Comparison of ENCODE assay signal across 14 cellular contexts in the genomic region with DNA sequence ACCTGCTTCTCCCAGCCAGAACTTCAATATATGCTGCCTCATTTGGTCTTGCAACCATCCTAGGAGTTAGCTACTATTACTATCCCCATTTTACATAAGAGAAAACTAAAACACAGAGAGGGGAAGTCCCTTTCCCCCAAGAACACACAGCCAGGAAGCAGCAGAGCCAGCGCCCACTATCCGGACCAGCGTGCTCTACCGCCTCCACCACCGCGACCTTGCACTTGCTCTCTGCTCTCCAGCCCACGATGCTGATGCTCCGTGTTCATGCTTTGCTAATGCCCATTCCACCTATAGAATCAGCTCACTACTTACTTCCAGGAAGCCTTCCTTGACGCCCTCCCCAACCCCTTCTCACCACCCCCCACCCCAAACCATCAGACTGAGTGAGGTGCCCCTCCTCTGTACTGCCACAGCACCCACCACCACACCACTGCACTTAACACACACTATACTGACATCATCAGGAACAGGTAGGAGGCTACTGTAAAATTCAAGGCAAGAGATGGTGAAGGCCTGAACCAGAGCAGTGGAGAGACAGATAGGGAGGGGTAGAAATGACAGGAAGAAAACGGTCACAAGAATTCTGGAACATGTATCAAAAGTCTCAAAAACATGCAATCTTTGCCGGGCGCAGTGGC. TPM values are rescaled to one million over a fixed set of nuclear protein-coding genes. Genes with fewer than 3 reads are reported as not detected.
DNase-seq lines count a peak whose midpoint lies in the region; ATAC-seq and TF ChIP-seq lines count a peak whose summit lies in the region.
"Had no signal": no experiment of that assay in that cellular context is flagged by ENCODE, and none has a peak within 500 bp of the region (broad histone marks: within the 10 kb centered on the region; RNA-seq: fewer than 3 reads in every experiment).

No MANE protein-coding gene starts in this region.

- no peak overlapping the region for H4K12ac ChIP-seq in trophoblast cell (ENCODE audit: low read depth, low read length)

- no peak overlapping the region for H4K8ac ChIP-seq in trophoblast cell (ENCODE audit: low read depth, low read length)

- H3K9me3 ChIP-seq in trophoblast cell (ENCODE audit: insufficient read depth, low read depth, low read length) (no peaks in the 10 kb centered on the region), PC-3 (ENCODE audit: low read length) (no peaks in the 10 kb centered on the region)
- H3K9me3 ChIP-seq: esophagus muscularis mucosa, uterus had no signal

- H2BK120ac ChIP-seq in trophoblast cell (ENCODE audit: insufficient read depth, low read length, poor library complexity): no peak overlapping the region

- H2BK12ac ChIP-seq in trophoblast cell (ENCODE audit: low read length): no peak overlapping the region

- H3K4me3 Mint-ChIP-seq in activated T-helper 17 cell treated with anti-CD3 and anti-CD28 coated beads, Interleukin-2, amount 50 U/mL, for 72 hours: peak overlapping the region; percentile 60

- CTCF ChIA-PET in PC-3 (lab: Charles Lee): interaction anchor here (0.7 kb wide), 2 partner anchors 37 to 409 kb away, joined by 3 to 6 read pairs; no protein-coding TSS in a partner anchor

- H3K9me2 ChIP-seq in PC-3 (replicated peaks; ENCODE audit: low read length): no peaks in the 10 kb centered on the region

- H3K4me2 ChIP-seq in trophoblast cell (ENCODE audit: low read length) (no peak overlapping the region), PC-3 (ENCODE audit: low read length) (no peak overlapping the region)

- intact Hi-C loops in PC-3 (cut with micrococcal nuclease): no loop called here

- H4K91ac ChIP-seq in trophoblast cell (ENCODE audit: low read depth, low read length): no peak overlapping the region

- no peak overlapping the region for H3K18ac ChIP-seq in trophoblast cell (ENCODE audit: low read length)

- WGBS in trophoblast cell (ENCODE audit: extremely low coverage, insufficient coverage, insufficient read length): no CpG with 5 or more reads among the region's 12 CpGs

- no peak for TF ChIP-seq CTCF in PC-3 (conservative IDR thresholded peaks at IDR 0.05; ENCODE audit: low read depth, low read length)

- no peaks in the 10 kb centered on the region for H3F3A ChIP-seq in PC-3 (ENCODE audit: low read length, unreplicated experiment)

- H3K4me1 ChIP-seq in trophoblast cell (ENCODE audit: control insufficient read depth in 1 of 2, insufficient read depth in 2 of 2, low read length in 2 of 2) (no peaks in the 10 kb centered on the region), PC-3 (ENCODE audit: insufficient read depth, low read length) (no peaks in the 10 kb centered on the region)
- H3K4me1 ChIP-seq: uterus had no signal

- no peaks in the 10 kb centered on the region for H3K36me3 Mint-ChIP-seq in activated T-helper 17 cell treated with anti-CD3 and anti-CD28 coated beads, Interleukin-2, amount 50 U/mL, for 72 hours (ENCODE audit: low read depth)

- H3K36me3 ChIP-seq in trophoblast cell (ENCODE audit: control insufficient read depth in 1 of 2, insufficient read depth in 2 of 2, low read length in 2 of 2): peaks cover 0 to 2% of the 10 kb centered on the region in 2 experiments
- no peaks in the 10 kb centered on the region for H3K36me3 ChIP-seq in PC-3 (ENCODE audit: low read depth, low read length)
- H3K36me3 ChIP-seq: esophagus muscularis mucosa, uterus had no signal

- H3K27ac Mint-ChIP-seq in activated T-helper 17 cell treated with anti-CD3 and anti-CD28 coated beads, Interleukin-2, amount 50 U/mL, for 72 hours: peak overlapping the region; percentile 9

- no peak overlapping the region for H2AFZ ChIP-seq in trophoblast cell (ENCODE audit: insufficient read depth, low read length, poor library complexity)
- H2AFZ ChIP-seq in PC-3 (ENCODE audit: low read length): no peak overlapping the region
- H2AFZ ChIP-seq: GM23248 had no signal

- H3K23ac ChIP-seq in trophoblast cell (ENCODE audit: low read length): no peak overlapping the region

- H2BK5ac ChIP-seq in trophoblast cell (ENCODE audit: low read depth, low read length, poor library complexity): no peak overlapping the region

- H3K27ac ChIP-seq in trophoblast cell (ENCODE audit: low read depth, low read length): no peak overlapping the region
- H3K27ac ChIP-seq in PC-3 (ENCODE audit: low read length): no peak overlapping the region
- H3K27ac ChIP-seq: esophagus muscularis mucosa, GM23248, uterus had no signal

- peak; percentile 63 for ATAC-seq in GM21529 (IDR thresholded peaks at IDR 0.05; ENCODE audit: unreplicated experiment)
- peak; percentile 95 for ATAC-seq in activated T-helper 17 cell treated with anti-CD3 and anti-CD28 coated beads, Interleukin-2, amount 50 U/mL, for 72 hours (replicated peaks)
- no peak for ATAC-seq in HG03442 (IDR thresholded peaks at IDR 0.05; ENCODE audit: unreplicated experiment)
- ATAC-seq in PC-3: no peak

- H3K4ac ChIP-seq in trophoblast cell (ENCODE audit: low read depth, low read length): no peak overlapping the region

- H3K9ac ChIP-seq in trophoblast cell (ENCODE audit: low read length) (no peak overlapping the region), PC-3 (ENCODE audit: low read length) (no peak overlapping the region)
- H3K9ac ChIP-seq: GM23248 had no signal

- no peaks in the 10 kb centered on the region for H3K9me3 Mint-ChIP-seq in activated T-helper 17 cell treated with anti-CD3 and anti-CD28 coated beads, Interleukin-2, amount 50 U/mL, for 72 hours
- H3K9me3 Mint-ChIP-seq: IgD-negative memory B cell had no signal

- H3K27me3 ChIP-seq in trophoblast cell (ENCODE audit: insufficient read depth, low read length) (no peaks in the 10 kb centered on the region), PC-3 (ENCODE audit: low read length) (no peaks in the 10 kb centered on the region)
- H3K27me3 ChIP-seq: esophagus muscularis mucosa, uterus had no signal

- H3K27me3 Mint-ChIP-seq in activated T-helper 17 cell treated with anti-CD3 and anti-CD28 coated beads, Interleukin-2, amount 50 U/mL, for 72 hours: no peaks in the 10 kb centered on the region
- H3K27me3 Mint-ChIP-seq: IgD-negative memory B cell had no signal

- H3K4me1 Mint-ChIP-seq in activated T-helper 17 cell treated with anti-CD3 and anti-CD28 coated beads, Interleukin-2, amount 50 U/mL, for 72 hours: peaks cover 20% of the 10 kb centered on the region

- no TSS peak for BruUV-seq in PC-3 (replicated peaks; lab: Mats Ljungman, UMichigan)

- H3K4me3 ChIP-seq in trophoblast cell (ENCODE audit: low read depth, low read length) (no peak overlapping the region), PC-3 (ENCODE audit: low read length) (no peak overlapping the region)
- H3K4me3 ChIP-seq: esophagus muscularis mucosa, GM23248, lung, uterus had no signal

- POLR2A ChIA-PET in PC-3 (lab: Charles Lee; ENCODE audit: unreplicated experiment): no interaction called here

- H3K79me1 ChIP-seq in trophoblast cell (ENCODE audit: low read length): no peaks in the 10 kb centered on the region

- H3K79me2 ChIP-seq in trophoblast cell (ENCODE audit: control insufficient read depth, insufficient read depth, low read length, poor library complexity) (no peaks in the 10 kb centered on the region), PC-3 (ENCODE audit: low read length) (no peaks in the 10 kb centered on the region)

- H3K14ac ChIP-seq in trophoblast cell (ENCODE audit: low read length): no peak overlapping the region

- no peak overlapping the region for H2AK5ac ChIP-seq in trophoblast cell (ENCODE audit: low read length)

- DNase-seq in CD1c-positive myeloid dendritic cell (ENCODE audit: extremely low spot score): peak; percentile 50
- peak; percentile 59 for DNase-seq in stimulated activated CD4-positive, alpha-beta T cell treated with anti-CD3 and anti-CD28 coated beads, Interleukin-15, amount 100 ng/mL, for 24 hours
- DNase-seq in trophoblast cell: no peak
- DNase-seq in hypothalamus (lab: John Stamatoyannopoulos, UW): no peak
- DNase-seq in PC-3: no peak
- DNase-seq: GM23248, NCI-H1930, uterus had no signal

- no peaks in the 10 kb centered on the region for H4K20me1 ChIP-seq in PC-3 (ENCODE audit: low read length)

RNA-seq across cellular contexts. Expression of gene TMEM53, which starts 9.4 kb away (rescaled TPM):
- total RNA-seq in activated T-helper 17 cell treated with anti-CD3 and anti-CD28 coated beads, Interleukin-2, amount 50 U/mL, for 72 hours: 1 to 10 TPM; 3.5 to 4.2 TPM
- 9.2 and 9.3 TPM in 2 replicates for polyA plus RNA-seq in trophoblast cell (2013)
- 9.3 and 12.0 TPM in 2 replicates for total RNA-seq in PC-3 (2014; rRNA removed)

RNA-seq across cellular contexts. Expression of gene ARMH1, which starts 9.7 kb away (rescaled TPM):
- 10 to 100 TPM; 10.7 to 65.8 TPM for total RNA-seq in activated T-helper 17 cell treated with anti-CD3 and anti-CD28 coated beads, Interleukin-2, amount 50 U/mL, for 72 hours
- 1.3 and 1.5 TPM in 2 replicates for polyA plus RNA-seq in trophoblast cell (2013)
- 0.15 TPM in 1 of 2 replicates, not detected in the other for total RNA-seq in PC-3 (2014; rRNA removed)

Comparison
In these comparisons a context has a peak if more than half of its experiments do, and no peak if none do; other contexts are left out.
1. DNase-seq: peak in CD1c-positive myeloid dendritic cell (single experiment) and stimulated activated CD4-positive, alpha-beta T cell treated with anti-CD3 and anti-CD28 coated beads, Interleukin-15, amount 100 ng/mL, for 24 hours (single experiment); none in trophoblast cell (0 of 2), hypothalamus (0 of 51) and PC-3 (single experiment).
2. ATAC-seq: peak in GM21529 (single experiment) and activated T-helper 17 cell treated with anti-CD3 and anti-CD28 coated beads, Interleukin-2, amount 50 U/mL, for 72 hours (single experiment); none in HG03442 (single experiment) and PC-3 (single experiment).
3. RNA of gene ARMH1, which starts 9.7 kb away (total RNA-seq): 10.7 to 65.8 TPM in activated T-helper 17 cell treated with anti-CD3 and anti-CD28 coated beads, Interleukin-2, amount 50 U/mL, for 72 hours; 0.15 TPM in PC-3; every median in the first group is over 10 times any median in the second.